Comparison of ENCODE assay signal across 25 cellular contexts in genomic region chr14:103033744-103034143, GRCh38. TPM values are rescaled to one million over a fixed set of nuclear protein-coding genes. Genes with fewer than 3 reads are reported as not detected.
DNase-seq lines count a peak whose midpoint lies in the region; ATAC-seq lines count a peak whose summit lies in the region.
"Had no signal": no experiment of that assay in that cellular context is flagged by ENCODE, and none has a peak within 500 bp of the region (broad histone marks: within the 10 kb centered on the region; RNA-seq: fewer than 3 reads in every experiment).

No MANE protein-coding gene starts in this region.

- peaks cover 0 to 34% (median 10%) of the 10 kb centered on the region in 11 experiments; a peak in 9 of 22 replicates for H4K20me1 ChIP-seq in BLaER1 treated with 17β-estradiol and CSF1 and Interleukin-3, amounts not matched to agents 10 nM and 100 nM

- H3K4me2 ChIP-seq in BLaER1 treated with 17β-estradiol and CSF1 and Interleukin-3, amounts not matched to agents 10 nM and 100 nM: peak overlapping the region in 9 of 11 experiments; percentile 29 to 73 (median 49); a peak in 17 of 22 replicates
- no peak overlapping the region for H3K4me2 ChIP-seq in trophoblast cell (ENCODE audit: low read length)
- H3K4me2 ChIP-seq in mesendoderm (ENCODE audit: low read length): no peak overlapping the region
- H3K4me2 ChIP-seq: SK-N-SH had no signal

- DNase-seq in MV-4-11 (lab: John Stamatoyannopoulos, UW) (peak; percentile 24), dermis blood vessel endothelial cell (peak; percentile 50), trophoblast cell (no peak), islet precursor cell (no peak), mesendoderm (no peak), NCI-H2107 treated with DMSO at 0.1 percent for 48 hours (lab: John Stamatoyannopoulos, UW; ENCODE audit: unreplicated experiment) (no peak)
- DNase-seq: activated CD4-positive, alpha-beta T cell treated with anti-CD3 and anti-CD28 coated beads, Interleukin-2, amount 10 ng/mL, durations not matched to agents 24 days and 14 days; amniotic stem cell; effector memory CD4-positive, alpha-beta T cell; heart left ventricle; KBM-7; NCI-H1105; NCI-H69; OCI-M1; right cardiac atrium; SK-N-SH; stimulated activated naive CD4-positive, alpha-beta T cell treated with Interleukin-2 at 50 U/mL for 16 hours had no signal

- H4K91ac ChIP-seq in trophoblast cell (ENCODE audit: low read depth, low read length): no peak overlapping the region

- no peak overlapping the region for H4K12ac ChIP-seq in trophoblast cell (ENCODE audit: low read depth, low read length)

- no peak overlapping the region for H3K18ac ChIP-seq in trophoblast cell (ENCODE audit: low read length)
- no peak overlapping the region for H3K18ac ChIP-seq in mesendoderm (ENCODE audit: low read length)

- H3K27ac ChIP-seq in BLaER1 treated with 17β-estradiol and CSF1 and Interleukin-3, amounts not matched to agents 10 nM and 100 nM: 0 out of 22 replicates have a peak overlapping the region, but pooled peaks of 2 of the 11 experiments have one; percentile 10 to 15
- H3K27ac ChIP-seq in trophoblast cell (ENCODE audit: low read depth, low read length) (no peak overlapping the region), mesendoderm (ENCODE audit: low read depth, low read length) (no peak overlapping the region)
- H3K27ac ChIP-seq: cardiac muscle cell, heart left ventricle, tibial nerve had no signal

- H3K79me2 ChIP-seq in trophoblast cell (ENCODE audit: control insufficient read depth, insufficient read depth, low read length, poor library complexity) (peaks cover 3% of the 10 kb centered on the region), mesendoderm (ENCODE audit: control insufficient read depth, insufficient read depth, low read length) (peaks cover 31% of the 10 kb centered on the region)

- H3K4ac ChIP-seq in trophoblast cell (ENCODE audit: low read depth, low read length) (peak overlapping the region; percentile 15), mesendoderm (ENCODE audit: low read depth, low read length) (no peak overlapping the region)

- peaks cover 8 to 29% (median 18%) of the 10 kb centered on the region in 10 experiments; a peak in 19 of 20 replicates for H3K4me1 ChIP-seq in BLaER1 treated with 17β-estradiol and CSF1 and Interleukin-3, amounts not matched to agents 10 nM and 100 nM
- no peaks in the 10 kb centered on the region for H3K4me1 ChIP-seq in trophoblast cell (ENCODE audit: control insufficient read depth in 1 of 2, insufficient read depth in 2 of 2, low read length in 2 of 2)
- no peaks in the 10 kb centered on the region for H3K4me1 ChIP-seq in mesendoderm (ENCODE audit: control insufficient read depth, low read depth, low read length)

- H3K4me3 ChIP-seq in BLaER1 treated with 17β-estradiol and CSF1 and Interleukin-3, amounts not matched to agents 10 nM and 100 nM: no peak overlapping the region
- H3K4me3 ChIP-seq in trophoblast cell (ENCODE audit: low read depth, low read length) (no peak overlapping the region), mesendoderm (ENCODE audit: low read length) (no peak overlapping the region)
- H3K4me3 ChIP-seq: cardiac muscle cell, HAP-1, heart left ventricle, tibial nerve had no signal

- H3K9me3 ChIP-seq in BLaER1 treated with 17β-estradiol and CSF1 and Interleukin-3, amounts not matched to agents 10 nM and 100 nM (replicated peaks in 1 of 11): no peaks in the 10 kb centered on the region
- no peaks in the 10 kb centered on the region for H3K9me3 ChIP-seq in trophoblast cell (ENCODE audit: insufficient read depth, low read depth, low read length)
- H3K9me3 ChIP-seq: heart left ventricle, SK-N-SH, tibial nerve had no signal

- no peak for ATAC-seq in HG03045 (IDR thresholded peaks at IDR 0.05; ENCODE audit: unreplicated experiment)
- ATAC-seq: heart left ventricle, right cardiac atrium had no signal

- no CpG with 5 or more reads among the region's 7 CpGs for WGBS in trophoblast cell (ENCODE audit: extremely low coverage, insufficient coverage, insufficient read length)
- WGBS in mesendoderm (ENCODE audit: extremely low coverage, insufficient coverage, low lambda C conversion rate): no CpG with 5 or more reads among the region's 7 CpGs

- H3K79me1 ChIP-seq in trophoblast cell (ENCODE audit: low read length) (no peaks in the 10 kb centered on the region), mesendoderm (ENCODE audit: low read length) (peaks cover 12% of the 10 kb centered on the region)

- H4K5ac ChIP-seq in mesendoderm (ENCODE audit: low read length): no peak overlapping the region

- no peak overlapping the region for H3K56ac ChIP-seq in mesendoderm (ENCODE audit: low read length)

- H3K14ac ChIP-seq in trophoblast cell (ENCODE audit: low read length): no peak overlapping the region

- no peaks in the 10 kb centered on the region for H3K36me3 ChIP-seq in BLaER1 treated with 17β-estradiol and CSF1 and Interleukin-3, amounts not matched to agents 10 nM and 100 nM
- H3K36me3 ChIP-seq in trophoblast cell (ENCODE audit: control insufficient read depth in 1 of 2, insufficient read depth in 2 of 2, low read length in 2 of 2) (no peaks in the 10 kb centered on the region), mesendoderm (ENCODE audit: control insufficient read depth, insufficient read depth, low read length) (no peaks in the 10 kb centered on the region)
- H3K36me3 ChIP-seq: cardiac muscle cell, HAP-1, heart left ventricle, tibial nerve had no signal

- H2BK120ac ChIP-seq in trophoblast cell (ENCODE audit: insufficient read depth, low read length, poor library complexity) (no peak overlapping the region), mesendoderm (ENCODE audit: low read depth, low read length) (no peak overlapping the region)

- H2BK5ac ChIP-seq in trophoblast cell (ENCODE audit: low read depth, low read length, poor library complexity) (no peak overlapping the region), mesendoderm (ENCODE audit: low read length) (no peak overlapping the region)

- H2AFZ ChIP-seq in trophoblast cell (ENCODE audit: insufficient read depth, low read length, poor library complexity): no peak overlapping the region

- H3K9ac ChIP-seq in BLaER1 treated with 17β-estradiol and CSF1 and Interleukin-3, amounts not matched to agents 10 nM and 100 nM: peak overlapping the region in 3 of 11 experiments; percentile 11 to 32 (median 18); a peak in 2 of 22 replicates
- H3K9ac ChIP-seq in trophoblast cell (ENCODE audit: low read length): no peak overlapping the region
- H3K9ac ChIP-seq in mesendoderm (ENCODE audit: low read length): no peak overlapping the region
- H3K9ac ChIP-seq: SK-N-SH had no signal

- H3K23ac ChIP-seq in trophoblast cell (ENCODE audit: low read length): no peak overlapping the region
- no peak overlapping the region for H3K23ac ChIP-seq in mesendoderm (ENCODE audit: low read length)

- H2BK15ac ChIP-seq in mesendoderm (replicated peaks; ENCODE audit: low read depth): no peak overlapping the region

- H2AK5ac ChIP-seq in trophoblast cell (ENCODE audit: low read length) (no peak overlapping the region), mesendoderm (ENCODE audit: low read length) (no peak overlapping the region)

- H2BK12ac ChIP-seq in trophoblast cell (ENCODE audit: low read length): no peak overlapping the region

- no peaks in the 10 kb centered on the region for H3K27me3 ChIP-seq in BLaER1 treated with 17β-estradiol and CSF1 and Interleukin-3, amounts not matched to agents 10 nM and 100 nM
- H3K27me3 ChIP-seq in trophoblast cell (ENCODE audit: insufficient read depth, low read length): no peaks in the 10 kb centered on the region
- no peaks in the 10 kb centered on the region for H3K27me3 ChIP-seq in mesendoderm (ENCODE audit: insufficient read depth, low read length, poor library complexity)
- H3K27me3 ChIP-seq: cardiac muscle cell, heart left ventricle, tibial nerve had no signal

- H4K8ac ChIP-seq in trophoblast cell (ENCODE audit: low read depth, low read length) (no peak overlapping the region), mesendoderm (ENCODE audit: low read depth, low read length) (no peak overlapping the region)

RNA-seq across cellular contexts. Expression of gene CDC42BPB, which starts 23.6 kb away (rescaled TPM):
- 118 and 175 TPM in 2 replicates for total RNA-seq in dermis blood vessel endothelial cell
- polyA plus RNA-seq in trophoblast cell (2013): 55.5 and 55.9 TPM in 2 replicates
- 49.9 TPM for polyA plus RNA-seq in mesendoderm (2013, experiment 1 of 2)
- 48.4 TPM for polyA plus RNA-seq in mesendoderm (2013, experiment 2 of 2)

RNA-seq across cellular contexts. Expression of gene LBHD2, which starts 50.3 kb away (rescaled TPM):
- not detected in 2 replicates for total RNA-seq in dermis blood vessel endothelial cell
- 0.30 and 0.39 TPM in 2 replicates for polyA plus RNA-seq in trophoblast cell (2013)
- not detected for polyA plus RNA-seq in mesendoderm (2013, experiment 1 of 2)
- not detected for polyA plus RNA-seq in mesendoderm (2013, experiment 2 of 2)
- total RNA-seq: activated CD4-positive, alpha-beta T cell treated with anti-CD3 and anti-CD28 coated beads, Interleukin-2, amount 10 ng/mL, durations not matched to agents 24 days and 14 days; cardiac muscle cell; Daoy; fibroblast of lung; heart left ventricle; right cardiac atrium; tibial nerve had no signal
- polyA plus RNA-seq: cardiac muscle cell, fibroblast of lung, keratinocyte, right cardiac atrium, SK-N-SH had no signal

Comparison
In these comparisons a context has a peak if more than half of its experiments do, and no peak if none do; other contexts are left out.
1. H3K4me2 ChIP-seq: peak in BLaER1 treated with 17β-estradiol and CSF1 and Interleukin-3, amounts not matched to agents 10 nM and 100 nM (9 of 11); none in trophoblast cell (single experiment) and mesendoderm (single experiment).
2. DNase-seq: peak in MV-4-11 (single experiment) and dermis blood vessel endothelial cell (single experiment); none in trophoblast cell (0 of 2), islet precursor cell (single experiment), mesendoderm (single experiment) and NCI-H2107 treated with DMSO at 0.1 percent for 48 hours (single experiment).